14 cellular contexts compared by ENCODE assay signal in genomic region chr3:99633887-99634558, GRCh38. TPM values are rescaled to one million over a fixed set of nuclear protein-coding genes. Genes with fewer than 3 reads are reported as not detected.
DNase-seq lines count a peak whose midpoint lies in the region; ATAC-seq and TF ChIP-seq lines count a peak whose summit lies in the region.
"Had no signal": no experiment of that assay in that cellular context is flagged by ENCODE, and none has a peak within 500 bp of the region (broad histone marks: within the 10 kb centered on the region; RNA-seq: fewer than 3 reads in every experiment).

No MANE protein-coding gene starts in this region.

- no peaks in the 10 kb centered on the region for H3K9me3 Mint-ChIP-seq in WTC11
- H3K9me3 Mint-ChIP-seq: activated CD4-positive, alpha-beta memory T cell treated with anti-CD3 and anti-CD28 coated beads for 36 hours; activated naive CD4-positive, alpha-beta T cell treated with anti-CD3 and anti-CD28 coated beads, Interleukin-2, amount 50 U/mL, for 72 hours; neural crest cell had no signal

- intact Hi-C loops in tibial artery (cut with DNase I; ENCODE audit: low total_unique reads) (no loop called here), left ventricle myocardium superior (cut with micrococcal nuclease) (no loop called here)

- TF ChIP-seq CTCF in WTC11 (IDR thresholded peaks at IDR 0.05), result no peak
- no peak for TF ChIP-seq CTCF in tibial artery (IDR thresholded peaks at IDR 0.05)
- no peak for TF ChIP-seq CTCF in GM20000 (IDR thresholded peaks at IDR 0.05; ENCODE audit: extremely low read depth, missing control alignments)

- H3K4me1 ChIP-seq in tibial artery, result peaks cover 0 to 43% (median 7%) of the 10 kb centered on the region in 4 donors

- no peaks in the 10 kb centered on the region for H3K27me3 ChIP-seq in tibial artery

- H3K36me3 Mint-ChIP-seq in WTC11, result no peaks in the 10 kb centered on the region
- H3K36me3 Mint-ChIP-seq: activated CD4-positive, alpha-beta memory T cell treated with anti-CD3 and anti-CD28 coated beads for 36 hours had no signal

- no peak overlapping the region; the same call in 1 of the 2 replicates for H3K27ac Mint-ChIP-seq in WTC11
- H3K27ac Mint-ChIP-seq: activated CD4-positive, alpha-beta memory T cell treated with anti-CD3 and anti-CD28 coated beads for 36 hours; activated naive CD4-positive, alpha-beta T cell treated with anti-CD3 and anti-CD28 coated beads, Interleukin-2, amount 50 U/mL, for 72 hours had no signal

- peak overlapping the region; percentile 92 to 95 for H3K27ac ChIP-seq in tibial artery
- H3K27ac ChIP-seq: suprapubic skin had no signal

- DNase-seq in WTC11 (ENCODE audit: low spot score), result no peak
- DNase-seq in tibial artery, result no peak
- DNase-seq in GM20000 (ENCODE audit: low spot score), result no peak
- DNase-seq in SIG-M5 treated with dmso at 0.1 percent for 504 hours (lab: John Stamatoyannopoulos, UW; ENCODE audit: unreplicated experiment), result no peak
- no peak for DNase-seq in left ventricle myocardium superior
- DNase-seq: activated CD4-positive, alpha-beta memory T cell treated with anti-CD3 and anti-CD28 coated beads for 36 hours; left colon; NCI-H2107; SW 1271 had no signal

- CTCF ChIA-PET in WTC11 (lab: Charles Lee), result interaction anchor here (1.3 kb wide), 1 partner anchor 11 kb away, joined by 8 read pairs; no protein-coding TSS in a partner anchor

- peaks cover 62% of the 10 kb centered on the region for H3K4me1 Mint-ChIP-seq in WTC11

- H3K36me3 ChIP-seq in tibial artery, result no peaks in the 10 kb centered on the region
- H3K36me3 ChIP-seq: suprapubic skin had no signal

- POLR2A ChIA-PET in WTC11 (lab: Charles Lee), result no interaction called here

- no peak overlapping the region for H3K4me3 ChIP-seq in tibial artery
- H3K4me3 ChIP-seq: suprapubic skin had no signal

- peaks cover 33% of the 10 kb centered on the region for H3K27me3 Mint-ChIP-seq in WTC11 (ENCODE audit: low read depth)

- no peak overlapping the region for H3K4me3 Mint-ChIP-seq in WTC11
- H3K4me3 Mint-ChIP-seq: activated CD4-positive, alpha-beta memory T cell treated with anti-CD3 and anti-CD28 coated beads for 36 hours; neural crest cell had no signal

- ATAC-seq in GM19324 (IDR thresholded peaks at IDR 0.05; ENCODE audit: low FRiP score, unreplicated experiment), result peak; percentile 87
- ATAC-seq in HG02938 (IDR thresholded peaks at IDR 0.05; ENCODE audit: unreplicated experiment), result peak; percentile 65
- peak; percentile 25 for ATAC-seq in WTC11
- ATAC-seq in left ventricle myocardium superior, result no peak
- ATAC-seq: activated naive CD4-positive, alpha-beta T cell treated with anti-CD3 and anti-CD28 coated beads, Interleukin-2, amount 50 U/mL, for 72 hours; left colon had no signal

- H3K9me3 ChIP-seq in tibial artery, result no peaks in the 10 kb centered on the region
- H3K9me3 ChIP-seq: suprapubic skin had no signal

TF ChIP-seq in WTC11, 78 proteins besides CTCF, POLR2A, EP300 and RAD21:
- TF ChIP-seq E2F1 (CRISPR knock-in tag; IDR thresholded peaks at IDR 0.05), result no peak

RNA-seq across cellular contexts. Expression of gene COL8A1, which starts 4.4 kb away (rescaled TPM):
- total RNA-seq in WTC11 (2021), result 0.57 to 0.87 TPM (median 0.69 TPM) in 3 replicates
- total RNA-seq in left ventricle myocardium superior, result 12.0 TPM
- total RNA-seq: activated CD4-positive, alpha-beta memory T cell treated with anti-CD3 and anti-CD28 coated beads for 36 hours had no signal
